In the genomic region with DNA sequence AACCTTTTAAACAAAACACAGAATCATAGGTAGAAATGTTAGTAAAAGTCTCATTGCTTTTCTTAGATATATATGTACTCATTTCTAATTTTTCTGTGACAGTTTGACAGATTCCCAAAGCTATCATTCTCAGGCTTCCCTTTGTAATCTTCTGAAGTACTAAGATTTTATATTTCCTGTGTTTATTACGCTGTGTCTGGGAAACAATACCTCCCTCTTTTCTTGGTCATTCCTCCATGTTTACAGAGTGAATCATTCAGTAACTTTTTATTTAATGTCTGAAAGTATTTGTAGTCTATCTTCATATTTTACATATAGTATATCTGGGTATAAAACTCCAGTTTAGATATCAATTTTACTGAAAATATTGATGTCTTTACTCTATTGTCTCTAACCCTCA, we compare ENCODE assay signal across 29 cellular contexts.
"Had no signal": no experiment of that assay in that cellular context is flagged by ENCODE, and none has a peak within 500 bp of the region (broad histone marks: within the 10 kb centered on the region; RNA-seq: fewer than 3 reads in every experiment).

No MANE protein-coding gene starts in this region.

- H3K27me3 ChIP-seq: adrenal gland, ascending aorta had no signal

- ATAC-seq: activated CD8-positive, alpha-beta T cell treated with anti-CD3 and anti-CD28 coated beads for 36 hours; activated naive CD4-positive, alpha-beta T cell treated with anti-CD3 and anti-CD28 coated beads, Interleukin-2, amount 50 U/mL, for 72 hours; activated T-cell treated with anti-CD3 and anti-CD28 coated beads, Interleukin-2, amount 50 U/mL, for 4 hours; activated T-cell treated with anti-CD3 and anti-CD28 coated beads, Interleukin-2, amount 50 U/mL, for 72 hours; activated T-helper 17 cell treated with anti-CD3 and anti-CD28 coated beads, Interleukin-2, amount 50 U/mL, for 72 hours had no signal

- DNase-seq: activated B cell treated with CpG ODN at 0.5 μM for 24 hours; activated CD4-positive, alpha-beta memory T cell treated with anti-CD3 and anti-CD28 coated beads for 36 hours; activated CD4-positive, alpha-beta T cell treated with anti-CD3 and anti-CD28 coated beads for 4 hours; activated CD4-positive, alpha-beta T cell treated with anti-CD3 and anti-CD28 coated beads, Interleukin-2, amount 10 ng/mL, durations not matched to agents 24 days and 14 days; activated CD4-positive, alpha-beta T cell treated with anti-CD3 and anti-CD28 coated beads, Interleukin-2, amount 50 U/mL, for 1 hour; activated CD4-positive, alpha-beta T cell treated with anti-CD3 and anti-CD28 coated beads, Interleukin-2, amount 50 U/mL, for 4 hours; activated CD4-positive, CD25-positive, alpha-beta regulatory T cell treated with anti-CD3 and anti-CD28 coated beads, Interleukin-2, amount 50 U/mL, for 72 hours; activated CD8-positive, alpha-beta memory T cell treated with anti-CD3 and anti-CD28 coated beads, Interleukin-2, amount 50 U/mL, for 4 hours; activated CD8-positive, alpha-beta T cell treated with anti-CD3 and anti-CD28 coated beads for 36 hours; activated effector memory CD4-positive, alpha-beta T cell treated with anti-CD3 and anti-CD28 coated beads, Interleukin-2, amount 50 U/mL, for 16 hours; activated gamma-delta T cell treated with Interleukin-2 at 50 U/mL for 16 hours; activated naive CD4-positive, alpha-beta T cell; activated naive CD4-positive, alpha-beta T cell treated with anti-CD3 and anti-CD28 coated beads for 36 hours; activated naive CD4-positive, alpha-beta T cell treated with anti-CD3 and anti-CD28 coated beads, Interleukin-2, amount 50 U/mL, for 16 hours; activated naive CD8-positive, alpha-beta T cell treated with anti-CD3 and anti-CD28 coated beads for 36 hours; activated T-cell treated with anti-CD3 and anti-CD28 coated beads for 4 hours; activated T-cell treated with anti-CD3 and anti-CD28 coated beads, Interleukin-2, amount 50 U/mL, for 1 hour; activated T-cell treated with anti-CD3 and anti-CD28 coated beads, Interleukin-2, amount 50 U/mL, for 4 hours; activated T-cell treated with anti-CD3 and anti-CD28 coated beads, Interleukin-2, amount 50 U/mL, for 72 hours; adrenal gland; amygdala; anterior cingulate cortex; central memory CD4-positive, alpha-beta T cell; T-helper 2 cell; T-helper 9 cell had no signal

- H3K27ac ChIP-seq: adrenal gland, ascending aorta, VCaP had no signal

- H3K9me3 ChIP-seq: adrenal gland, ascending aorta had no signal

- H3K36me3 ChIP-seq: adrenal gland, ascending aorta had no signal

- H3K4me1 ChIP-seq: adrenal gland, ascending aorta had no signal

- H3K4me3 ChIP-seq: adrenal gland, ascending aorta had no signal
